ENCODE assay signal across 12 cellular contexts in the genomic region with DNA sequence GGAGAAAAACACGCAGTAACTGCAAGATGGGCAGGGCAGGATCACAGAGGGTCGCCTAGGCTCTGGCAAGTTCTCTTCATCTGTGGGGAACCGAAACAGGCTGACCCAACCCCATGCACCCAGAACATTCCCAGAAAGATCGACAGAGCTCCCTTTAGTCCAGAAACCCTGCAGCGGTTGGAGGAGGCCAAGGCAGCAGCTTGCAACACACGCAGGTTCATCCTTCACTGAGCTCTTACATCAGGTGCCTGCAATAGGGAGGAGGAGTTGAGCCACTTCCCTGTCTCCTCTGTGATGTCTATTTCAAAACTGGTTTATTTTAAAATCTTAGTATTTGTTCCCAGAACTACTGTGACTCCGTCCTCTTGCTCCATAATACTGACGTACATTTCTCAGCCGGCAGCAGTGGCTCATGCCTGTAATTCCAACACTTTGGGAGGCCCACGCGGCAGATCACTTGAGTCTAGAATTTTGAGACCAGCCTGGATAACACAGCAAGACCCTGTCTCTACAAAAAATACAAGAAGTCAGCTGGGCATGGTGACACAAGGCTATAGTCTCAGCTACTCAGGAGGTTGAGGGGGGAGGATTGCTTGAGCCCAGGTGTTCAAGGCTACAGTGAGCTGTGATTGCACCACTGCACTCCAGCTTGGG. TPM values are rescaled to one million over a fixed set of nuclear protein-coding genes. Genes with fewer than 3 reads are reported as not detected.
DNase-seq lines count a peak whose midpoint lies in the region; TF ChIP-seq lines count a peak whose summit lies in the region.
"Had no signal": no experiment of that assay in that cellular context is flagged by ENCODE, and none has a peak within 500 bp of the region (broad histone marks: within the 10 kb centered on the region; RNA-seq: fewer than 3 reads in every experiment).

No MANE protein-coding gene starts in this region.

- no peaks in the 10 kb centered on the region for H4K20me1 ChIP-seq in neural progenitor cell (ENCODE audit: low read depth)

- peaks cover 8% of the 10 kb centered on the region for H3K4me1 ChIP-seq in neural progenitor cell
- peaks cover 0 to 3% of the 10 kb centered on the region in 2 donors for H3K4me1 ChIP-seq in neuronal stem cell (ENCODE audit: control insufficient read depth in 2 of 2, insufficient read depth in 1 of 2, low read depth in 1 of 2, low read length in 2 of 2)

- H2BK120ac ChIP-seq in neuronal stem cell (ENCODE audit: low read depth, low read length): no peak overlapping the region

- H3K36me3 ChIP-seq in neural progenitor cell: no peaks in the 10 kb centered on the region
- H3K36me3 ChIP-seq in neuronal stem cell (replicated peaks in 1 of 2; ENCODE audit: control insufficient read depth in 2 of 2, insufficient read depth in 2 of 2, low read length in 2 of 2): no peaks in the 10 kb centered on the region

- no peak overlapping the region for H3K18ac ChIP-seq in neuronal stem cell (ENCODE audit: low read length)

- CTCF ChIA-PET in activated CD4-positive, alpha-beta T cell treated with anti-CD3 and anti-CD28 coated beads, Interleukin-2, amount 10 ng/mL, durations not matched to agents 7 days and 5 days (lab: Charles Lee): interaction anchor here (0.8 to 1.3 kb wide), 4 partner anchors 9 to 69 kb away, joined by 3 to 6 read pairs (median 4); no protein-coding TSS in a partner anchor

- no peak overlapping the region for H2BK15ac ChIP-seq in neuronal stem cell (ENCODE audit: low read length)

- no peak overlapping the region for H2AK5ac ChIP-seq in neuronal stem cell (ENCODE audit: low read depth, low read length)

- H3K4me2 ChIP-seq in neural progenitor cell (no peak overlapping the region), neuronal stem cell (ENCODE audit: insufficient read depth, low read length, poor library complexity, severe bottlenecking) (no peak overlapping the region)
- H3K4me2 ChIP-seq: GM23338 had no signal

- H3K27ac ChIP-seq in neural progenitor cell: no peak overlapping the region
- H3K27ac ChIP-seq in neuronal stem cell (replicated peaks; ENCODE audit: low read length): no peak overlapping the region

- intact Hi-C loops in activated T-helper 1 cell treated with anti-CD3 and anti-CD28 coated beads, Interleukin-12 subunit alpha, Interleukin-12 subunit beta, Interleukin-2, Interleukin-4 antibody, amounts not matched to agents 30 ng/mL and 10 ng/mL and 1 ng/mL, durations not matched to agents 14 hours and 24 hours and 36 hours (cut with micrococcal nuclease): no loop called here

- POLR2A ChIA-PET in activated CD4-positive, alpha-beta T cell treated with anti-CD3 and anti-CD28 coated beads, Interleukin-2, amount 10 ng/mL, durations not matched to agents 7 days and 5 days (lab: Charles Lee): no interaction called here

- peaks cover 4% of the 10 kb centered on the region for H3K36me3 Mint-ChIP-seq in activated CD4-positive, alpha-beta T cell treated with anti-CD3 and anti-CD28 coated beads, Interleukin-2, amount 10 ng/mL, durations not matched to agents 7 days and 5 days (ENCODE audit: low read depth)
- no peaks in the 10 kb centered on the region for H3K36me3 Mint-ChIP-seq in neural progenitor cell
- no peaks in the 10 kb centered on the region for H3K36me3 Mint-ChIP-seq in endothelial cell (ENCODE audit: low read depth, unreplicated experiment)
- H3K36me3 Mint-ChIP-seq in activated T-helper 1 cell treated with anti-CD3 and anti-CD28 coated beads, Interleukin-12 subunit alpha, Interleukin-12 subunit beta, Interleukin-2, Interleukin-4 antibody, amounts not matched to agents 30 ng/mL and 10 ng/mL and 1 ng/mL, durations not matched to agents 14 hours and 24 hours and 36 hours (ENCODE audit: low read depth): no peaks in the 10 kb centered on the region
- H3K36me3 Mint-ChIP-seq: activated naive CD8-positive, alpha-beta T cell treated with anti-CD3 and anti-CD28 coated beads, Interleukin-2, amount 10 ng/mL, durations not matched to agents 7 days and 5 days had no signal

- no peak overlapping the region for H4K8ac ChIP-seq in neuronal stem cell (ENCODE audit: low read depth, low read length)

- H3K9ac ChIP-seq in neural progenitor cell (no peak overlapping the region), neuronal stem cell (ENCODE audit: low read depth, low read length, poor library complexity) (no peak overlapping the region)

- peaks cover 12% of the 10 kb centered on the region for H3K27me3 Mint-ChIP-seq in activated CD4-positive, alpha-beta T cell treated with anti-CD3 and anti-CD28 coated beads, Interleukin-2, amount 10 ng/mL, durations not matched to agents 7 days and 5 days
- H3K27me3 Mint-ChIP-seq in neural progenitor cell (ENCODE audit: insufficient read depth, low read depth) (peaks cover 19% of the 10 kb centered on the region), endothelial cell (ENCODE audit: unreplicated experiment) (peaks cover 5% of the 10 kb centered on the region)
- peaks cover 42% of the 10 kb centered on the region for H3K27me3 Mint-ChIP-seq in activated T-helper 1 cell treated with anti-CD3 and anti-CD28 coated beads, Interleukin-12 subunit alpha, Interleukin-12 subunit beta, Interleukin-2, Interleukin-4 antibody, amounts not matched to agents 30 ng/mL and 10 ng/mL and 1 ng/mL, durations not matched to agents 14 hours and 24 hours and 36 hours (ENCODE audit: insufficient read depth)

- no peaks in the 10 kb centered on the region for H3K9me3 Mint-ChIP-seq in activated CD4-positive, alpha-beta T cell treated with anti-CD3 and anti-CD28 coated beads, Interleukin-2, amount 10 ng/mL, durations not matched to agents 7 days and 5 days
- no peaks in the 10 kb centered on the region for H3K9me3 Mint-ChIP-seq in neural progenitor cell
- H3K9me3 Mint-ChIP-seq in endothelial cell (ENCODE audit: unreplicated experiment): no peaks in the 10 kb centered on the region
- no peaks in the 10 kb centered on the region for H3K9me3 Mint-ChIP-seq in activated T-helper 1 cell treated with anti-CD3 and anti-CD28 coated beads, Interleukin-12 subunit alpha, Interleukin-12 subunit beta, Interleukin-2, Interleukin-4 antibody, amounts not matched to agents 30 ng/mL and 10 ng/mL and 1 ng/mL, durations not matched to agents 14 hours and 24 hours and 36 hours
- H3K9me3 Mint-ChIP-seq: activated naive CD8-positive, alpha-beta T cell treated with anti-CD3 and anti-CD28 coated beads, Interleukin-2, amount 10 ng/mL, durations not matched to agents 7 days and 5 days; GM23338 had no signal

- no peak overlapping the region for H2BK5ac ChIP-seq in neuronal stem cell (ENCODE audit: low read length)

- no peaks in the 10 kb centered on the region for H3K79me1 ChIP-seq in neuronal stem cell (ENCODE audit: low read depth, low read length)

- no CpG with 5 or more reads among the region's 11 CpGs for WGBS in neuronal stem cell (ENCODE audit: extremely low coverage in 2 of 2, insufficient read length in 2 of 2, insufficient replicate concordance in 1 of 2), 2 donors

- H3F3A ChIP-seq in neural progenitor cell (ENCODE audit: low read depth): peaks cover 33% of the 10 kb centered on the region

- H3K4me3 ChIP-seq in neural progenitor cell: no peak overlapping the region
- H3K4me3 ChIP-seq in neuronal stem cell (ENCODE audit: low read length in 2 of 2): no peak overlapping the region
- H3K4me3 ChIP-seq: GM23338 had no signal

- H3K14ac ChIP-seq in neuronal stem cell (ENCODE audit: low read length): no peak overlapping the region

- no peaks in the 10 kb centered on the region for H3K79me2 ChIP-seq in neural progenitor cell (ENCODE audit: low read depth)

- peak overlapping the region; percentile 14 for H3K27ac Mint-ChIP-seq in activated CD4-positive, alpha-beta T cell treated with anti-CD3 and anti-CD28 coated beads, Interleukin-2, amount 10 ng/mL, durations not matched to agents 7 days and 5 days
- H3K27ac Mint-ChIP-seq in neural progenitor cell (no peak overlapping the region), endothelial cell (ENCODE audit: unreplicated experiment) (no peak overlapping the region)
- H3K27ac Mint-ChIP-seq in activated T-helper 1 cell treated with anti-CD3 and anti-CD28 coated beads, Interleukin-12 subunit alpha, Interleukin-12 subunit beta, Interleukin-2, Interleukin-4 antibody, amounts not matched to agents 30 ng/mL and 10 ng/mL and 1 ng/mL, durations not matched to agents 14 hours and 24 hours and 36 hours: no peak overlapping the region
- H3K27ac Mint-ChIP-seq: GM23338 had no signal

- H3K23ac ChIP-seq in neuronal stem cell (ENCODE audit: low read depth, low read length, poor library complexity): no peak overlapping the region

- H3K27me3 ChIP-seq in neural progenitor cell: no peaks in the 10 kb centered on the region
- H3K27me3 ChIP-seq in neuronal stem cell (ENCODE audit: control insufficient read depth in 3 of 3, insufficient read depth in 3 of 3, low read depth in 1 of 3, low read length in 3 of 3): peaks cover 0 to 54% (median 2%) of the 10 kb centered on the region in 3 experiments

- H3K9me3 ChIP-seq in neural progenitor cell (ENCODE audit: low read depth) (no peaks in the 10 kb centered on the region), neuronal stem cell (replicated peaks in 1 of 2; ENCODE audit: control insufficient read depth in 2 of 2, insufficient read depth in 1 of 2, low read depth in 1 of 2, low read length in 2 of 2) (peaks cover 4 to 7% of the 10 kb centered on the region in 2 donors)

- H3K4me3 Mint-ChIP-seq in activated CD4-positive, alpha-beta T cell treated with anti-CD3 and anti-CD28 coated beads, Interleukin-2, amount 10 ng/mL, durations not matched to agents 7 days and 5 days: no peak overlapping the region
- H3K4me3 Mint-ChIP-seq in neural progenitor cell (peak overlapping the region; percentile 10), endothelial cell (ENCODE audit: unreplicated experiment) (no peak overlapping the region)
- H3K4me3 Mint-ChIP-seq in activated T-helper 1 cell treated with anti-CD3 and anti-CD28 coated beads, Interleukin-12 subunit alpha, Interleukin-12 subunit beta, Interleukin-2, Interleukin-4 antibody, amounts not matched to agents 30 ng/mL and 10 ng/mL and 1 ng/mL, durations not matched to agents 14 hours and 24 hours and 36 hours: no peak overlapping the region
- H3K4me3 Mint-ChIP-seq: activated naive CD8-positive, alpha-beta T cell treated with anti-CD3 and anti-CD28 coated beads, Interleukin-2, amount 10 ng/mL, durations not matched to agents 7 days and 5 days; GM23338 had no signal

- H2BK12ac ChIP-seq in neuronal stem cell (ENCODE audit: low read length): no peak overlapping the region

- no peak overlapping the region for H2AFZ ChIP-seq in neural progenitor cell (replicated peaks)
- no peak overlapping the region for H2AFZ ChIP-seq in neuronal stem cell (ENCODE audit: low read length)
- H2AFZ ChIP-seq: GM23338 had no signal

- H4K91ac ChIP-seq in neuronal stem cell (ENCODE audit: low read depth, low read length, poor library complexity): no peak overlapping the region

- no peak overlapping the region for H3K4ac ChIP-seq in neuronal stem cell (ENCODE audit: low read length)

- no peak for TF ChIP-seq CTCF in neural progenitor cell (IDR thresholded peaks at IDR 0.05)
- no peak for TF ChIP-seq CTCF in endothelial cell (IDR thresholded peaks at IDR 0.05; ENCODE audit: unreplicated experiment)

- DNase-seq in activated CD4-positive, alpha-beta T cell treated with anti-CD3 and anti-CD28 coated beads, Interleukin-2, amount 10 ng/mL, durations not matched to agents 7 days and 5 days: no peak
- no peak for DNase-seq in activated CD4-positive, alpha-beta T cell treated with anti-CD3 and anti-CD28 coated beads, Interleukin-2, amount 50 U/mL, for 1 hour
- peak; percentile 66 for DNase-seq in fibroblast of peridontal ligament (ENCODE audit: extremely low read depth)
- no peak for DNase-seq in neural progenitor cell (ENCODE audit: low spot score)
- no peak for DNase-seq in endothelial cell (ENCODE audit: low spot score)
- no peak for DNase-seq in neuronal stem cell (ENCODE audit: low spot score)
- no peak for DNase-seq in NCI-H774 (lab: John Stamatoyannopoulos, UW)
- DNase-seq in activated T-helper 1 cell treated with anti-CD3 and anti-CD28 coated beads, Interleukin-12 subunit alpha, Interleukin-12 subunit beta, Interleukin-2, Interleukin-4 antibody, amounts not matched to agents 30 ng/mL and 10 ng/mL and 1 ng/mL, durations not matched to agents 14 hours and 24 hours and 36 hours (ENCODE audit: low spot score): no peak
- DNase-seq: activated naive CD8-positive, alpha-beta T cell treated with anti-CD3 and anti-CD28 coated beads, Interleukin-2, amount 10 ng/mL, durations not matched to agents 7 days and 5 days; NCI-H446 had no signal

- H3K4me1 Mint-ChIP-seq in activated CD4-positive, alpha-beta T cell treated with anti-CD3 and anti-CD28 coated beads, Interleukin-2, amount 10 ng/mL, durations not matched to agents 7 days and 5 days: peaks cover 34% of the 10 kb centered on the region
- H3K4me1 Mint-ChIP-seq in neural progenitor cell (peaks cover 7% of the 10 kb centered on the region), endothelial cell (ENCODE audit: unreplicated experiment) (peaks cover 3% of the 10 kb centered on the region)
- H3K4me1 Mint-ChIP-seq in activated T-helper 1 cell treated with anti-CD3 and anti-CD28 coated beads, Interleukin-12 subunit alpha, Interleukin-12 subunit beta, Interleukin-2, Interleukin-4 antibody, amounts not matched to agents 30 ng/mL and 10 ng/mL and 1 ng/mL, durations not matched to agents 14 hours and 24 hours and 36 hours (ENCODE audit: low read depth): peaks cover 7% of the 10 kb centered on the region

RNA-seq across cellular contexts. Expression of a gene that starts 11.5 kb away (rescaled TPM):
- total RNA-seq in activated CD4-positive, alpha-beta T cell treated with anti-CD3 and anti-CD28 coated beads, Interleukin-2, amount 10 ng/mL, durations not matched to agents 7 days and 5 days: under 1 TPM; 0.17 TPM
- total RNA-seq in neural progenitor cell (ENCODE audit: low replicate concordance): 0.03 TPM in 1 of 2 replicates, not detected in the other
- not detected for total RNA-seq in endothelial cell (ENCODE audit: unreplicated experiment)
- polyA plus RNA-seq in neuronal stem cell (2013, experiment 1 of 2): 0.35 TPM
- polyA plus RNA-seq in neuronal stem cell (2013, experiment 2 of 2): 0.06 TPM
- total RNA-seq in activated T-helper 1 cell treated with anti-CD3 and anti-CD28 coated beads, Interleukin-12 subunit alpha, Interleukin-12 subunit beta, Interleukin-2, Interleukin-4 antibody, amounts not matched to agents 30 ng/mL and 10 ng/mL and 1 ng/mL, durations not matched to agents 14 hours and 24 hours and 36 hours: 0.05 and 0.27 TPM in 2 replicates
- total RNA-seq: A172, GM23338 had no signal

RNA-seq across cellular contexts. Expression of a gene that starts 13.9 kb away (rescaled TPM):
- not detected for total RNA-seq in activated CD4-positive, alpha-beta T cell treated with anti-CD3 and anti-CD28 coated beads, Interleukin-2, amount 10 ng/mL, durations not matched to agents 7 days and 5 days
- total RNA-seq in neural progenitor cell (ENCODE audit: low replicate concordance): 3.1 and 6.2 TPM in 2 replicates
- not detected for total RNA-seq in endothelial cell (ENCODE audit: unreplicated experiment)
- polyA plus RNA-seq in neuronal stem cell (2013, experiment 1 of 2): 0.66 TPM
- 0.80 TPM for polyA plus RNA-seq in neuronal stem cell (2013, experiment 2 of 2)
- total RNA-seq in activated T-helper 1 cell treated with anti-CD3 and anti-CD28 coated beads, Interleukin-12 subunit alpha, Interleukin-12 subunit beta, Interleukin-2, Interleukin-4 antibody, amounts not matched to agents 30 ng/mL and 10 ng/mL and 1 ng/mL, durations not matched to agents 14 hours and 24 hours and 36 hours: not detected in 2 replicates
- total RNA-seq: A172; activated naive CD8-positive, alpha-beta T cell treated with anti-CD3 and anti-CD28 coated beads, Interleukin-2, amount 10 ng/mL, durations not matched to agents 7 days and 5 days; GM23338 had no signal

RNA-seq across cellular contexts. Expression of a gene that starts 29.1 kb away (rescaled TPM):
- total RNA-seq in activated CD4-positive, alpha-beta T cell treated with anti-CD3 and anti-CD28 coated beads, Interleukin-2, amount 10 ng/mL, durations not matched to agents 7 days and 5 days: 100 to 1,000 TPM; 186 to 208 TPM
- total RNA-seq in neural progenitor cell (ENCODE audit: low replicate concordance) (31.3 and 70.5 TPM in 2 replicates), endothelial cell (ENCODE audit: unreplicated experiment) (106 TPM)
- polyA plus RNA-seq in neuronal stem cell (2013, experiment 1 of 2): 39.9 TPM
- polyA plus RNA-seq in neuronal stem cell (2013, experiment 2 of 2): 39.8 TPM
- 105 and 106 TPM in 2 replicates for total RNA-seq in activated T-helper 1 cell treated with anti-CD3 and anti-CD28 coated beads, Interleukin-12 subunit alpha, Interleukin-12 subunit beta, Interleukin-2, Interleukin-4 antibody, amounts not matched to agents 30 ng/mL and 10 ng/mL and 1 ng/mL, durations not matched to agents 14 hours and 24 hours and 36 hours

RNA-seq across cellular contexts. Expression of a gene that starts 48.4 kb away (rescaled TPM):
- under 1 TPM in 1 of 2 experiments, not detected in 1; 0.17 TPM for total RNA-seq in activated CD4-positive, alpha-beta T cell treated with anti-CD3 and anti-CD28 coated beads, Interleukin-2, amount 10 ng/mL, durations not matched to agents 7 days and 5 days
- total RNA-seq in neural progenitor cell (ENCODE audit: low replicate concordance): 0.22 TPM in 1 of 2 replicates, not detected in the other
- total RNA-seq in endothelial cell (ENCODE audit: unreplicated experiment): 0.44 TPM
- polyA plus RNA-seq in neuronal stem cell (2013, experiment 1 of 2): 0.07 TPM
- polyA plus RNA-seq in neuronal stem cell (2013, experiment 2 of 2): 0.08 TPM
- not detected in 2 replicates for total RNA-seq in activated T-helper 1 cell treated with anti-CD3 and anti-CD28 coated beads, Interleukin-12 subunit alpha, Interleukin-12 subunit beta, Interleukin-2, Interleukin-4 antibody, amounts not matched to agents 30 ng/mL and 10 ng/mL and 1 ng/mL, durations not matched to agents 14 hours and 24 hours and 36 hours
- total RNA-seq: A172; activated naive CD8-positive, alpha-beta T cell treated with anti-CD3 and anti-CD28 coated beads, Interleukin-2, amount 10 ng/mL, durations not matched to agents 7 days and 5 days had no signal
